ENCODE assay signal across 9 cellular contexts in the genomic region with DNA sequence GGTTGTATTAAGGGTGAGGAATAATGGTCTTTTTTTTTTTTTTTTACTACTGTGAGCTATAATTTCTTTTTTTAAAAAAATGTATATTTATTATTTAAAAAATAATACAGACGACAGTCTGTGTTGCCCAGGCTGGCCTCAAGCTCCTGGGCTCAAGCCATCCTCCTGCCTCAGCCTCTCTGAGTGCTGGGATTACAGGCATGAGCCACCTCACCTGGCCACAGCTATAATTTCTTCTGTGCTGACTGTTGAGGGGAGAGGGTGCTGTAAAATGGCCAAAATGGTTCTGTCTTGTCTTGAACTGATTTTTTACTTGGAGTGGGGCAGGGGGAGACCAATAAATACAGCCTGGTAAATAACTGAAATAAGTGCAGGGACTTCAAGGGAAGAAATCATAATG. TPM values are rescaled to one million over a fixed set of nuclear protein-coding genes. Genes with fewer than 3 reads are reported as not detected.
DNase-seq lines count a peak whose midpoint lies in the region; ATAC-seq and TF ChIP-seq lines count a peak whose summit lies in the region.
"Had no signal": no experiment of that assay in that cellular context is flagged by ENCODE, and none has a peak within 500 bp of the region (broad histone marks: within the 10 kb centered on the region; RNA-seq: fewer than 3 reads in every experiment).

No MANE protein-coding gene starts in this region.

- CTCF ChIA-PET in HEK293 (lab: Yijun Ruan, JAX) = interaction anchor here (0.7 to 1.5 kb wide), 7 partner anchors 8 to 346 kb away, joined by 3 to 8 read pairs (median 4); no protein-coding TSS in a partner anchor
- CTCF ChIA-PET in activated CD4-positive, alpha-beta memory T cell treated with anti-CD3 and anti-CD28 coated beads, Interleukin-2, amount 10 ng/mL, durations not matched to agents 7 days and 5 days (lab: Charles Lee) = interaction anchor here (0.6 to 4.3 kb wide), 9 partner anchors 9 to 1127 kb away, joined by 3 to 26 read pairs (median 4); partner anchors contain the start of gene CDKN1A

- intact Hi-C loops in right cardiac atrium (cut with DNase I) = loop anchor here in 2 of 4 donors (10.0 kb wide), 2 partner anchors 53 to 173 kb away; partner anchors contain the start of gene STK38 (in 1 of the 2)

- peak overlapping the region; percentile 90 for H3K4me3 ChIP-seq in HEK293 (ENCODE audit: low read depth, low read length)
- H3K4me3 ChIP-seq in right cardiac atrium (ENCODE audit: low read length) = peak overlapping the region; percentile 99
- H3K4me3 ChIP-seq in skeletal muscle satellite cell (ENCODE audit: low read length) = peak overlapping the region; percentile 74

- no peak for TF ChIP-seq CTCF in HEK293 (tag by site-specific recombination; IDR thresholded peaks at IDR 0.05)

- H3K9ac ChIP-seq in skeletal muscle satellite cell (ENCODE audit: low read depth, low read length) = peak overlapping the region; percentile 98

- H3K4me1 ChIP-seq in HEK293 (ENCODE audit: control insufficient read depth, insufficient read depth, low read length) (peaks cover 10% of the 10 kb centered on the region; the same call in 1 of the 2 replicates), right cardiac atrium (ENCODE audit: control insufficient read depth, insufficient read depth, low read length) (peaks cover 11% of the 10 kb centered on the region), skeletal muscle satellite cell (ENCODE audit: control insufficient read depth, insufficient read depth, low read length) (peaks cover 45% of the 10 kb centered on the region)

- H3K9me3 Mint-ChIP-seq in activated CD4-positive, alpha-beta memory T cell treated with anti-CD3 and anti-CD28 coated beads, Interleukin-2, amount 10 ng/mL, durations not matched to agents 7 days and 5 days = no peaks in the 10 kb centered on the region

- no peak for DNase-seq in activated CD4-positive, alpha-beta memory T cell treated with anti-CD3 and anti-CD28 coated beads, Interleukin-2, amount 10 ng/mL, durations not matched to agents 7 days and 5 days
- DNase-seq in right cardiac atrium (no peak), DMS53 treated with DMSO at 0.1 percent for 48 hours (lab: John Stamatoyannopoulos, UW; ENCODE audit: unreplicated experiment) (no peak), NCI-H446 (lab: John Stamatoyannopoulos, UW) (no peak)
- DNase-seq: HCEC 1CT, NCI-H69 had no signal

- H3K4me1 Mint-ChIP-seq in activated CD4-positive, alpha-beta memory T cell treated with anti-CD3 and anti-CD28 coated beads, Interleukin-2, amount 10 ng/mL, durations not matched to agents 7 days and 5 days = peaks cover 61% of the 10 kb centered on the region

- ATAC-seq in right cardiac atrium = no peak
- ATAC-seq in HG02970 (IDR thresholded peaks at IDR 0.05; ENCODE audit: low FRiP score, unreplicated experiment) = no peak

- H3K27ac ChIP-seq in HEK293 (ENCODE audit: extremely low read depth, low read depth, low read length) (no peak overlapping the region), right cardiac atrium (ENCODE audit: low read length) (no peak overlapping the region)

- H3K36me3 ChIP-seq in HEK293 (ENCODE audit: control insufficient read depth in 2 of 2, insufficient read depth in 1 of 2, low read length in 2 of 2) (peaks cover 60 to 82% of the 10 kb centered on the region in 2 experiments), skeletal muscle satellite cell (ENCODE audit: insufficient read depth, low read length) (peaks cover 77% of the 10 kb centered on the region)

- H3K36me3 Mint-ChIP-seq in activated CD4-positive, alpha-beta memory T cell treated with anti-CD3 and anti-CD28 coated beads, Interleukin-2, amount 10 ng/mL, durations not matched to agents 7 days and 5 days (ENCODE audit: low read depth) = peaks cover 88% of the 10 kb centered on the region

- H3K9me3 ChIP-seq in HEK293 (ENCODE audit: control insufficient read depth, insufficient read depth, low read depth, low read length) (no peaks in the 10 kb centered on the region), right cardiac atrium (ENCODE audit: control insufficient read depth, low read length) (no peaks in the 10 kb centered on the region), skeletal muscle satellite cell (replicated peaks; ENCODE audit: low read length) (no peaks in the 10 kb centered on the region)

- no peaks in the 10 kb centered on the region for H3K27me3 Mint-ChIP-seq in activated CD4-positive, alpha-beta memory T cell treated with anti-CD3 and anti-CD28 coated beads, Interleukin-2, amount 10 ng/mL, durations not matched to agents 7 days and 5 days

- H3K4me3 Mint-ChIP-seq in activated CD4-positive, alpha-beta memory T cell treated with anti-CD3 and anti-CD28 coated beads, Interleukin-2, amount 10 ng/mL, durations not matched to agents 7 days and 5 days = peak overlapping the region; percentile 93

- no peaks in the 10 kb centered on the region for H3K27me3 ChIP-seq in right cardiac atrium (ENCODE audit: control insufficient read depth, insufficient read depth)
- no peaks in the 10 kb centered on the region for H3K27me3 ChIP-seq in skeletal muscle satellite cell (ENCODE audit: control insufficient read depth, insufficient read depth, low read length)

- H3K4me2 ChIP-seq in skeletal muscle satellite cell (ENCODE audit: low read length) = peak overlapping the region; percentile 85

- 16% methylated on average over 1 of the region's 1 CpG for WGBS in right cardiac atrium

- POLR2A ChIA-PET in HEK293 (lab: Yijun Ruan, JAX) = interaction anchor here (0.6 to 2.2 kb wide), 13 partner anchors 11 to 1221 kb away, joined by 3 to 25 read pairs (median 5); partner anchors contain the start of gene CDKN1A
- POLR2A ChIA-PET in activated CD4-positive, alpha-beta memory T cell treated with anti-CD3 and anti-CD28 coated beads, Interleukin-2, amount 10 ng/mL, durations not matched to agents 7 days and 5 days (lab: Charles Lee) = interaction anchor here (0.7 to 12.9 kb wide), 19 partner anchors 11 to 572 kb away, joined by 3 to 225 read pairs (median 5); partner anchors contain the start of genes CDKN1A, KCTD20, PIM1 and PPIL1

- H3K27ac Mint-ChIP-seq in activated CD4-positive, alpha-beta memory T cell treated with anti-CD3 and anti-CD28 coated beads, Interleukin-2, amount 10 ng/mL, durations not matched to agents 7 days and 5 days = peak overlapping the region; percentile 78

TF ChIP-seq in HEK293, 187 proteins besides CTCF, POLR2A, EP300 and RAD21:
- TF ChIP-seq, protein P1, sequence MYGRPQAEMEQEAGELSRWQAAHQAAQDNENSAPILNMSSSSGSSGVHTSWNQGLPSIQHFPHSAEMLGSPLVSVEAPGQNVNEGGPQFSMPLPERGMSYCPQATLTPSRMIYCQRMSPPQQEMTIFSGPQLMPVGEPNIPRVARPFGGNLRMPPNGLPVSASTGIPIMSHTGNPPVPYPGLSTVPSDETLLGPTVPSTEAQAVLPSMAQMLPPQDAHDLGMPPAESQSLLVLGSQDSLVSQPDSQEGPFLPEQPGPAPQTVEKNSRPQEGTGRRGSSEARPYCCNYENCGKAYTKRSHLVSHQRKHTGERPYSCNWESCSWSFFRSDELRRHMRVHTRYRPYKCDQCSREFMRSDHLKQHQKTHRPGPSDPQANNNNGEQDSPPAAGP (tag by site-specific recombination; IDR thresholded peaks at IDR 0.05) = no peak

RNA-seq across cellular contexts. Expression of gene SRSF3, which starts 3.6 kb away (rescaled TPM):
- 100 to 1,000 TPM; 384 to 385 TPM for total RNA-seq in activated CD4-positive, alpha-beta memory T cell treated with anti-CD3 and anti-CD28 coated beads, Interleukin-2, amount 10 ng/mL, durations not matched to agents 7 days and 5 days
- total RNA-seq in right cardiac atrium = 100 to 1,000 TPM; 144 to 185 (median 151) TPM
- polyA plus RNA-seq in right cardiac atrium = 137 TPM
- 182 and 211 TPM in 2 replicates for total RNA-seq in skeletal muscle satellite cell (2012; rRNA removed)

RNA-seq across cellular contexts. Expression of gene STK38, which starts 50.5 kb away (rescaled TPM):
- 10 to 100 TPM; 88.9 to 93.2 TPM for total RNA-seq in activated CD4-positive, alpha-beta memory T cell treated with anti-CD3 and anti-CD28 coated beads, Interleukin-2, amount 10 ng/mL, durations not matched to agents 7 days and 5 days
- total RNA-seq in right cardiac atrium = 10 to 100 TPM; 20.0 to 23.7 (median 22.7) TPM
- polyA plus RNA-seq in right cardiac atrium = 12.2 TPM
- 11.2 and 13.8 TPM in 2 replicates for total RNA-seq in skeletal muscle satellite cell (2012; rRNA removed)
